In genomic region chr11:22337571-22338464, GRCh38 we compare ENCODE assay signal across 9 cellular contexts. TPM values are rescaled to one million over a fixed set of nuclear protein-coding genes. Genes with fewer than 3 reads are reported as not detected.
DNase-seq lines count a peak whose midpoint lies in the region; ATAC-seq and TF ChIP-seq lines count a peak whose summit lies in the region.
"Had no signal": no experiment of that assay in that cellular context is flagged by ENCODE, and none has a peak within 500 bp of the region (broad histone marks: within the 10 kb centered on the region; RNA-seq: fewer than 3 reads in every experiment).

TSS of gene SLC17A6 (plus strand) at chr11:22338381. CDS start at chr11:22338534, 153 bp downstream.

- TF ChIP-seq CTCF in glutamatergic neuron (IDR thresholded peaks at IDR 0.05; ENCODE audit: partially characterized antibody, unreplicated experiment) = no peak
- TF ChIP-seq CTCF in Peyer's patch (IDR thresholded peaks at IDR 0.05) = no peak

- peak within 1 kb of the TSS; percentile 100 for H3K27ac Mint-ChIP-seq in glutamatergic neuron (ENCODE audit: unreplicated experiment)
- H3K27ac Mint-ChIP-seq: dendritic cell treated with granulocyte-macrophage colony-stimulating factor and Interleukin-4, amounts not matched to agents 40 ng/mL and 50 ng/mL, for 4 days had no signal

- no peaks in the 10 kb centered on the region for H3K9me3 ChIP-seq in Peyer's patch

- peaks cover 55% of the 10 kb centered on the region for H3K9me3 Mint-ChIP-seq in glutamatergic neuron (ENCODE audit: unreplicated experiment)
- H3K9me3 Mint-ChIP-seq: dendritic cell treated with granulocyte-macrophage colony-stimulating factor and Interleukin-4, amounts not matched to agents 40 ng/mL and 50 ng/mL, for 4 days had no signal

- H3K27me3 Mint-ChIP-seq in glutamatergic neuron (ENCODE audit: unreplicated experiment) = peaks cover 44% of the 10 kb centered on the region

- peak; percentile 55 for DNase-seq in Daoy (ENCODE audit: low read depth)
- peak; percentile 27 for DNase-seq in glutamatergic neuron
- DNase-seq in Peyer's patch = no peak
- no peak for DNase-seq in stimulated activated CD4-positive, alpha-beta T cell treated with anti-CD3 and anti-CD28 coated beads, Interleukin-4, amount 100 ng/mL, for 4 hours
- DNase-seq in OCI-M2 (lab: John Stamatoyannopoulos, UW; ENCODE audit: unreplicated experiment) = no peak

- H3K4me3 ChIP-seq in Peyer's patch = no peak within 1 kb of the TSS

- H3K4me1 ChIP-seq in Peyer's patch = no peaks in the 10 kb centered on the region

- TF ChIP-seq POLR2A in Peyer's patch (IDR thresholded peaks at IDR 0.05) = no peak

- H3K4me3 Mint-ChIP-seq in glutamatergic neuron (ENCODE audit: unreplicated experiment) = peak within 1 kb of the TSS; percentile 96
- H3K4me3 Mint-ChIP-seq: dendritic cell treated with granulocyte-macrophage colony-stimulating factor and Interleukin-4, amounts not matched to agents 40 ng/mL and 50 ng/mL, for 4 days had no signal

- no peak within 1 kb of the TSS for H3K27ac ChIP-seq in Peyer's patch

- peaks cover 24% of the 10 kb centered on the region for H3K4me1 Mint-ChIP-seq in glutamatergic neuron (ENCODE audit: low read depth, unreplicated experiment)

- no peaks in the 10 kb centered on the region for H3K36me3 ChIP-seq in Peyer's patch

- peaks cover 0 to 26% of the 10 kb centered on the region in 2 donors for H3K27me3 ChIP-seq in Peyer's patch

- ATAC-seq in HG03354 (IDR thresholded peaks at IDR 0.05; ENCODE audit: poor library complexity, severe bottlenecking, unreplicated experiment) (peak; percentile 54), HG03039 (IDR thresholded peaks at IDR 0.05; ENCODE audit: unreplicated experiment) (no peak)

- peaks cover 16% of the 10 kb centered on the region for H3K36me3 Mint-ChIP-seq in glutamatergic neuron (ENCODE audit: unreplicated experiment)

TF ChIP-seq in PFSK-1, 5 proteins besides CTCF, POLR2A, EP300 and RAD21:
- TF ChIP-seq REST (IDR thresholded peaks at IDR 0.05; ENCODE audit: insufficient read depth in 1 of 2, low read depth in 2 of 2, low read length in 2 of 2) (peak; percentile 96 to 98), TAF1 (IDR thresholded peaks at IDR 0.05; ENCODE audit: borderline replicate concordance, insufficient read depth, low read length) (no peak)

RNA-seq across cellular contexts. Expression of gene SLC17A6, which starts in this region (rescaled TPM):
- total RNA-seq in Daoy (2014; rRNA removed; shearing (Covaris generic)) = not detected in 2 replicates
- polyA plus RNA-seq in PFSK-1 (2012; ENCODE audit: insufficient read length, low read depth) = not detected
- total RNA-seq in glutamatergic neuron (ENCODE audit: unreplicated experiment) (170 TPM), Peyer's patch (not detected)

Comparison
In these comparisons a context has a peak if more than half of its experiments do, and no peak if none do; other contexts are left out.
1. RNA of gene SLC17A6 (total RNA-seq): 170 TPM in glutamatergic neuron (single experiment); not detected in Daoy and not detected in Peyer's patch; every median in the first group is over 100 times any median in the second.
2. Peak in DNase-seq in Daoy; RNA of the gene not detected or under 1 TPM.